Comparison of ENCODE assay signal across 17 cellular contexts in genomic region chr17:72506773-72507172, GRCh38.
"Had no signal": no experiment of that assay in that cellular context is flagged by ENCODE, and none has a peak within 500 bp of the region (broad histone marks: within the 10 kb centered on the region; RNA-seq: fewer than 3 reads in every experiment).

No MANE protein-coding gene starts in this region.

- DNase-seq: dermis blood vessel endothelial cell; esophagus squamous epithelium; foreskin fibroblast; immature natural killer cell; kidney; left cardiac atrium; left ventricle myocardium inferior; lower lobe of right lung; midbrain; nucleus accumbens; ovary; sigmoid colon; stimulated activated CD4-positive, alpha-beta T cell treated with anti-CD3 and anti-CD28 coated beads, Interleukin-12 subunit alpha, Interleukin-12 subunit beta, amount 100 ng/mL, for 4 hours; stimulated activated naive CD4-positive, alpha-beta T cell; stomach; substantia nigra; transverse colon had no signal
